ENCODE assay signal across 1 cellular context in genomic region chr11:76062733-76063132, GRCh38.
TF ChIP-seq lines count a peak whose summit lies in the region.

No MANE protein-coding gene starts in this region.

TF ChIP-seq in GM12878, 131 proteins besides CTCF, POLR2A, EP300 and RAD21 (continued from another document):
- TF ChIP-seq ATF2 (IDR thresholded peaks at IDR 0.05; ENCODE audit: low read length) (peak; percentile 84), BHLHE40 (IDR thresholded peaks at IDR 0.05; ENCODE audit: borderline replicate concordance in 1 of 2, low read depth in 2 of 2, low read length in 1 of 2) (peak; percentile 34 to 73; a peak in 2 of 4 replicates), CEBPB (IDR thresholded peaks at IDR 0.05; ENCODE audit: borderline replicate concordance in 1 of 2, low read depth in 2 of 2, low read length in 2 of 2) (peak in 1 of 2 experiments; percentile 65; a peak in 1 of 4 replicates), PAX5 (IDR thresholded peaks at IDR 0.05; ENCODE audit: borderline replicate concordance, low read depth, low read length) (peak; percentile 47; the same call in 1 of the 2 replicates), ETV6 (conservative IDR thresholded peaks at IDR 0.05 in 1 of 2, IDR thresholded peaks at IDR 0.05 in 1 of 2; ENCODE audit: borderline replicate concordance in 1 of 2, low read depth in 1 of 2) (peak in 1 of 2 experiments; percentile 58; a peak in 1 of 4 replicates), ZBED1 (IDR thresholded peaks at IDR 0.05; ENCODE audit: borderline replicate concordance) (peak; percentile 87; the same call in 1 of the 2 replicates), SUZ12 (IDR thresholded peaks at IDR 0.05; ENCODE audit: unreplicated experiment) (no peak), CBFB (IDR thresholded peaks at IDR 0.05; ENCODE audit: low read depth) (0 out of 2 replicates have a peak, but pooled peaks have one; percentile 36), MYC (IDR thresholded peaks at IDR 0.05; ENCODE audit: insufficient read depth, insufficient read length, insufficient replicate concordance, low read length, severe bottlenecking) (no peak), RUNX3 (IDR thresholded peaks at IDR 0.05; ENCODE audit: low read length) (peak; percentile 98), EZH2 (IDR thresholded peaks at IDR 0.05; ENCODE audit: borderline replicate concordance, control insufficient read depth, low read depth, low read length) (no peak), NBN (IDR thresholded peaks at IDR 0.05) (no peak), EED (IDR thresholded peaks at IDR 0.05; ENCODE audit: low read depth) (peak; percentile 84), MTA2 (IDR thresholded peaks at IDR 0.05; ENCODE audit: low read depth) (no peak), POU2F2 (IDR thresholded peaks at IDR 0.05; ENCODE audit: borderline replicate concordance, low read depth, low read length) (0 out of 3 replicates have a peak, but pooled peaks have one; percentile 43), MEF2B (IDR thresholded peaks at IDR 0.05; ENCODE audit: partially characterized antibody, poor library complexity, severe bottlenecking) (peak; percentile 36), PML (IDR thresholded peaks at IDR 0.05; ENCODE audit: low read length) (peak; percentile 80; the same call in 1 of the 2 replicates), JUNB (IDR thresholded peaks at IDR 0.05) (peak; percentile 96), NFIC (IDR thresholded peaks at IDR 0.05; ENCODE audit: low read depth, low read length) (peak; percentile 97), CREB1 (IDR thresholded peaks at IDR 0.05; ENCODE audit: low read depth) (peak; percentile 43; the same call in 1 of the 2 replicates), FOXM1 (IDR thresholded peaks at IDR 0.05; ENCODE audit: low read depth, low read length) (peak; percentile 92), HDAC6 (IDR thresholded peaks at IDR 0.05; ENCODE audit: unreplicated experiment) (no peak), MEF2A (IDR thresholded peaks at IDR 0.05; ENCODE audit: insufficient read depth, low read depth, low read length) (peak; percentile 94)
